14 cellular contexts compared by ENCODE assay signal in genomic region chr10:79433324-79434222, GRCh38. TPM values are rescaled to one million over a fixed set of nuclear protein-coding genes. Genes with fewer than 3 reads are reported as not detected.
A peak's percentile ranks its signal among the peaks of the same experiment; 100 is the strongest.
DNase-seq lines count a peak whose midpoint lies in the region; ATAC-seq lines count a peak whose summit lies in the region.
"Had no signal": no experiment of that assay in that cellular context is flagged by ENCODE, and none has a peak within 500 bp of the region (broad histone marks: within the 10 kb centered on the region; RNA-seq: fewer than 3 reads in every experiment).

No MANE protein-coding gene starts in this region.

- 0 out of 22 replicates have a peak overlapping the region, but pooled peaks of 1 of the 11 experiments have one; percentile 29 for H3K9ac ChIP-seq in BLaER1 treated with 17β-estradiol and CSF1 and Interleukin-3, amounts not matched to agents 10 nM and 100 nM
- H3K9ac ChIP-seq in skeletal muscle satellite cell (ENCODE audit: low read depth, low read length), result no peak overlapping the region

- H3K36me3 ChIP-seq in BLaER1 treated with 17β-estradiol and CSF1 and Interleukin-3, amounts not matched to agents 10 nM and 100 nM, result peaks cover 0 to 82% (median 63%) of the 10 kb centered on the region in 11 experiments; a peak in 19 of 22 replicates
- peaks cover 32% of the 10 kb centered on the region for H3K36me3 ChIP-seq in skeletal muscle satellite cell (ENCODE audit: insufficient read depth, low read length)

- peak; percentile 56 for ATAC-seq in left ventricle myocardium superior
- ATAC-seq in HG02642 (IDR thresholded peaks at IDR 0.05; ENCODE audit: poor library complexity, unreplicated experiment), result no peak
- ATAC-seq in HG03469 (IDR thresholded peaks at IDR 0.05; ENCODE audit: unreplicated experiment), result no peak

- H3K9me3 ChIP-seq in BLaER1 treated with 17β-estradiol and CSF1 and Interleukin-3, amounts not matched to agents 10 nM and 100 nM (replicated peaks in 1 of 11), result no peaks in the 10 kb centered on the region
- no peaks in the 10 kb centered on the region for H3K9me3 ChIP-seq in skeletal muscle satellite cell (replicated peaks; ENCODE audit: low read length)

- H3K4me1 ChIP-seq in BLaER1 treated with 17β-estradiol and CSF1 and Interleukin-3, amounts not matched to agents 10 nM and 100 nM, result peaks cover 43 to 56% (median 49%) of the 10 kb centered on the region in 10 experiments
- peaks cover 55% of the 10 kb centered on the region for H3K4me1 ChIP-seq in skeletal muscle satellite cell (ENCODE audit: control insufficient read depth, insufficient read depth, low read length)

- H3K27me3 ChIP-seq in BLaER1 treated with 17β-estradiol and CSF1 and Interleukin-3, amounts not matched to agents 10 nM and 100 nM, result no peaks in the 10 kb centered on the region
- no peaks in the 10 kb centered on the region for H3K27me3 ChIP-seq in skeletal muscle satellite cell (ENCODE audit: control insufficient read depth, insufficient read depth, low read length)

- H3K27ac ChIP-seq in BLaER1 treated with 17β-estradiol and CSF1 and Interleukin-3, amounts not matched to agents 10 nM and 100 nM, result 0 out of 22 replicates have a peak overlapping the region, but pooled peaks of 1 of the 11 experiments have one; percentile 12
- H3K27ac ChIP-seq in angular gyrus (ENCODE audit: low read depth, low read length), result peak overlapping the region; percentile 29

- no peak overlapping the region for H3K4me3 ChIP-seq in BLaER1 treated with 17β-estradiol and CSF1 and Interleukin-3, amounts not matched to agents 10 nM and 100 nM
- H3K4me3 ChIP-seq in skeletal muscle satellite cell (ENCODE audit: low read length), result no peak overlapping the region
- H3K4me3 ChIP-seq: K562 had no signal

- peak overlapping the region in 9 of 11 experiments; percentile 9 to 86 (median 32); a peak in 14 of 22 replicates for H3K4me2 ChIP-seq in BLaER1 treated with 17β-estradiol and CSF1 and Interleukin-3, amounts not matched to agents 10 nM and 100 nM
- H3K4me2 ChIP-seq in skeletal muscle satellite cell (ENCODE audit: low read length), result peak overlapping the region; percentile 86

- intact Hi-C loops in left ventricle myocardium superior (cut with micrococcal nuclease), result no loop called here

- DNase-seq in left ventricle myocardium superior (peak; percentile 63), AML-193 (lab: John Stamatoyannopoulos, UW) (no peak), mesenteric fat pad (ENCODE audit: low spot score) (no peak)
- DNase-seq: activated CD4-positive, alpha-beta T cell treated with anti-CD3 and anti-CD28 coated beads for 1 hour; C1 segment of cervical spinal cord; cerebellar nuclear complex; NCI-H2081; stimulated activated CD4-positive, alpha-beta T cell treated with anti-CD3 and anti-CD28 coated beads, Interleukin-12 subunit alpha, Interleukin-12 subunit beta, amount 100 ng/mL, for 4 hours had no signal

- peaks cover 13 to 90% (median 75%) of the 10 kb centered on the region in 11 experiments; a peak in 20 of 22 replicates for H4K20me1 ChIP-seq in BLaER1 treated with 17β-estradiol and CSF1 and Interleukin-3, amounts not matched to agents 10 nM and 100 nM

RNA-seq across cellular contexts. Expression of gene ZCCHC24, which starts 11.9 kb away (rescaled TPM):
- total RNA-seq in left ventricle myocardium superior, result 49.0 TPM
- 16.5 and 26.2 TPM in 2 replicates for total RNA-seq in skeletal muscle satellite cell (2012; rRNA removed)
- total RNA-seq in mesenteric fat pad, result 90.8 TPM
